Comparison of ENCODE assay signal across 10 cellular contexts in genomic region chr14:36773136-36773540, GRCh38.
DNase-seq lines count a peak whose midpoint lies in the region; ATAC-seq and TF ChIP-seq lines count a peak whose summit lies in the region.
"Had no signal": no experiment of that assay in that cellular context is flagged by ENCODE, and none has a peak within 500 bp of the region (broad histone marks: within the 10 kb centered on the region; RNA-seq: fewer than 3 reads in every experiment).

No MANE protein-coding gene starts in this region.

- DNase-seq in NCI-H1436 treated with DMSO at 0.1 percent for 48 hours (lab: John Stamatoyannopoulos, UW) (peak; percentile 42), adipocyte (ENCODE audit: low read depth) (peak; percentile 74), myocyte (ENCODE audit: low read depth) (peak; percentile 71), heart left ventricle (no peak)
- DNase-seq in central memory CD4-positive, alpha-beta T cell, result no peak
- DNase-seq: aorta, T-helper 9 cell had no signal

- H3K4me3 ChIP-seq in adipocyte (ENCODE audit: low read length) (no peak overlapping the region), heart left ventricle (no peak overlapping the region)

- H3K9ac ChIP-seq in adipocyte (ENCODE audit: low read length), result no peak overlapping the region

- H3K27ac ChIP-seq in heart left ventricle, result no peak overlapping the region

- H3K4me1 ChIP-seq in adipocyte (ENCODE audit: control insufficient read depth, insufficient read depth, low read length), result peaks cover 6% of the 10 kb centered on the region
- H3K4me1 ChIP-seq in heart left ventricle, result no peaks in the 10 kb centered on the region

- no peaks in the 10 kb centered on the region for H3K9me3 ChIP-seq in adipocyte (ENCODE audit: control insufficient read depth, low read length)
- H3K9me3 ChIP-seq in heart left ventricle, result no peaks in the 10 kb centered on the region

- intact Hi-C loops in heart left ventricle (cut with DNase I), result no loop called here

- ATAC-seq in heart left ventricle, result no peak
- no peak for ATAC-seq in GM19467 (IDR thresholded peaks at IDR 0.05; ENCODE audit: unreplicated experiment)
- no peak for ATAC-seq in HG03159 (IDR thresholded peaks at IDR 0.05; ENCODE audit: unreplicated experiment)

- TF ChIP-seq POLR2A in heart left ventricle (IDR thresholded peaks at IDR 0.05), result no peak

- TF ChIP-seq CTCF in GM12873 (IDR thresholded peaks at IDR 0.05; ENCODE audit: insufficient read depth, low read depth, low read length, missing control alignments) (peak; percentile 19), heart left ventricle (IDR thresholded peaks at IDR 0.05) (no peak)

- no peaks in the 10 kb centered on the region for H3K27me3 ChIP-seq in adipocyte (replicated peaks; ENCODE audit: control insufficient read depth, insufficient read depth, low read length)
- peaks cover 0 to 4% (median 0%) of the 10 kb centered on the region in 9 donors for H3K27me3 ChIP-seq in heart left ventricle

- H3K36me3 ChIP-seq in adipocyte (ENCODE audit: control insufficient read depth, insufficient read depth, low read length, severe bottlenecking) (no peaks in the 10 kb centered on the region), heart left ventricle (no peaks in the 10 kb centered on the region)

- WGBS in heart left ventricle, 4 donors, result 22 to 32% (median 27%) methylated on average over 3 of the region's 3 CpGs

Comparison
In these comparisons a context has a peak if more than half of its experiments do, and no peak if none do; other contexts are left out.
1. DNase-seq: peak in NCI-H1436 treated with DMSO at 0.1 percent for 48 hours (single experiment), adipocyte (single experiment) and myocyte (single experiment); none in heart left ventricle (0 of 5) and central memory CD4-positive, alpha-beta T cell (single experiment).